ENCODE assay signal across 17 cellular contexts in genomic region chr1:56032276-56032675, GRCh38.
A peak's percentile ranks its signal among the peaks of the same experiment; 100 is the strongest.
DNase-seq lines count a peak whose midpoint lies in the region; FAIRE-seq and TF ChIP-seq lines count a peak whose summit lies in the region.
"Had no signal": no experiment of that assay in that cellular context is flagged by ENCODE, and none has a peak within 500 bp of the region (broad histone marks: within the 10 kb centered on the region; RNA-seq: fewer than 3 reads in every experiment).

No MANE protein-coding gene starts in this region.

- H2AFZ ChIP-seq in Karpas-422 (ENCODE audit: low read length) = no peak overlapping the region
- peak overlapping the region; percentile 66; the same call in 1 of the 2 replicates for H2AFZ ChIP-seq in H1 (ENCODE audit: low read length)
- no peak overlapping the region for H2AFZ ChIP-seq in smooth muscle cell (ENCODE audit: low read depth)

- H4K8ac ChIP-seq in H1 (ENCODE audit: extremely low read depth, insufficient read depth, low read length) (no peak overlapping the region), mesendoderm (ENCODE audit: low read depth, low read length) (no peak overlapping the region)

- H3K9me3 ChIP-seq in Karpas-422 (ENCODE audit: low read length) = no peaks in the 10 kb centered on the region
- H3K9me3 ChIP-seq in H1 (ENCODE audit: insufficient read depth in 2 of 2, low read depth in 1 of 2, low read length in 1 of 2) = no peaks in the 10 kb centered on the region
- H3K9me3 ChIP-seq in smooth muscle cell (replicated peaks; ENCODE audit: low read depth) = no peaks in the 10 kb centered on the region
- H3K9me3 ChIP-seq: A549 had no signal

- no peak for TF ChIP-seq POLR2A in H1 (IDR thresholded peaks at IDR 0.05; ENCODE audit: control extremely low read depth in 1 of 2, low read depth in 2 of 2, low read length in 2 of 2)

- intact Hi-C loops in activated CD4-positive, alpha-beta memory T cell treated with anti-CD3 and anti-CD28 coated beads for 36 hours (cut with micrococcal nuclease) = no loop called here

- H2BK15ac ChIP-seq in H1 (ENCODE audit: low read length) (no peak overlapping the region), mesendoderm (replicated peaks; ENCODE audit: low read depth) (no peak overlapping the region)

- no peaks in the 10 kb centered on the region for H3K27me3 Mint-ChIP-seq in activated CD4-positive, alpha-beta memory T cell treated with anti-CD3 and anti-CD28 coated beads for 36 hours

- no peaks in the 10 kb centered on the region for H3K4me1 Mint-ChIP-seq in activated CD4-positive, alpha-beta memory T cell treated with anti-CD3 and anti-CD28 coated beads for 36 hours (ENCODE audit: low read depth)
- H3K4me1 Mint-ChIP-seq: CD14-positive monocyte, IgD-negative memory B cell had no signal

- no peak overlapping the region for H3K4me2 ChIP-seq in Karpas-422 (ENCODE audit: low read depth, low read length, poor library complexity, severe bottlenecking)
- H3K4me2 ChIP-seq in H1 (ENCODE audit: insufficient read depth in 1 of 2, low read depth in 2 of 2, low read length in 2 of 2) = no peak overlapping the region
- no peak overlapping the region for H3K4me2 ChIP-seq in mesendoderm (ENCODE audit: low read length)
- H3K4me2 ChIP-seq in smooth muscle cell = no peak overlapping the region
- H3K4me2 ChIP-seq: A549 had no signal

- H3K4ac ChIP-seq in H1 (replicated peaks; ENCODE audit: insufficient read length, low read depth, low read length) (no peak overlapping the region), mesendoderm (ENCODE audit: low read depth, low read length) (no peak overlapping the region)

- no peaks in the 10 kb centered on the region for H3F3A ChIP-seq in smooth muscle cell (ENCODE audit: low read depth)

- H3K23me2 ChIP-seq in H1 (ENCODE audit: low read depth, low read length) = no peaks in the 10 kb centered on the region

- H2BK120ac ChIP-seq in H1 (replicated peaks; ENCODE audit: low read depth, low read length) = no peak overlapping the region
- no peak overlapping the region for H2BK120ac ChIP-seq in mesendoderm (ENCODE audit: low read depth, low read length)

- CTCF ChIA-PET in H1 (lab: Charles Lee; ENCODE audit: partially characterized antibody) = no interaction called here
- CTCF ChIA-PET in activated CD4-positive, alpha-beta memory T cell treated with anti-CD3 and anti-CD28 coated beads for 36 hours (lab: Charles Lee) = no interaction called here

- H4K5ac ChIP-seq in H1 (ENCODE audit: insufficient read length, low read depth, low read length) (no peak overlapping the region), mesendoderm (ENCODE audit: low read length) (no peak overlapping the region)

- no peak overlapping the region for H3K18ac ChIP-seq in H1 (ENCODE audit: extremely low read depth, low read length)
- H3K18ac ChIP-seq in mesendoderm (ENCODE audit: low read length) = no peak overlapping the region

- H3K79me2 ChIP-seq in Karpas-422 (ENCODE audit: low read length) = no peaks in the 10 kb centered on the region
- no peaks in the 10 kb centered on the region for H3K79me2 ChIP-seq in H1 (ENCODE audit: control insufficient read depth in 1 of 2, insufficient read depth in 2 of 2, low read length in 2 of 2)
- no peaks in the 10 kb centered on the region for H3K79me2 ChIP-seq in mesendoderm (ENCODE audit: control insufficient read depth, insufficient read depth, low read length)
- no peaks in the 10 kb centered on the region for H3K79me2 ChIP-seq in smooth muscle cell (ENCODE audit: low read depth)

- H4K91ac ChIP-seq in H1 (replicated peaks; ENCODE audit: insufficient read length, low read length) = no peak overlapping the region

- H3K9ac ChIP-seq in Karpas-422 (ENCODE audit: low read length) = no peak overlapping the region
- H3K9ac ChIP-seq in H1 (replicated peaks in 1 of 4; ENCODE audit: extremely low read depth in 1 of 4, low read depth in 3 of 4, low read length in 3 of 4) = no peak overlapping the region
- no peak overlapping the region for H3K9ac ChIP-seq in mesendoderm (ENCODE audit: low read length)
- no peak overlapping the region for H3K9ac ChIP-seq in smooth muscle cell (ENCODE audit: low read depth)

- FAIRE-seq in H1 (lab: Jason Lieb, UNC) = no peak
- FAIRE-seq: A549, GM12878, GM18507 had no signal

- H2AK5ac ChIP-seq in H1 (ENCODE audit: low read depth, low read length) = no peak overlapping the region
- no peak overlapping the region for H2AK5ac ChIP-seq in mesendoderm (ENCODE audit: low read length)

- H2BK12ac ChIP-seq in H1 (ENCODE audit: low read depth, low read length) = no peak overlapping the region

- TF ChIP-seq EP300 in H1 (IDR thresholded peaks at IDR 0.05; ENCODE audit: borderline replicate concordance in 1 of 2, low read depth in 2 of 2, low read length in 2 of 2) = no peak

- no peak overlapping the region for H3K27ac Mint-ChIP-seq in activated CD4-positive, alpha-beta memory T cell treated with anti-CD3 and anti-CD28 coated beads for 36 hours
- H3K27ac Mint-ChIP-seq: CD14-positive monocyte; CD8-positive, alpha-beta T cell; IgD-negative memory B cell had no signal

- peak; percentile 77 for DNase-seq in ELF-1 (ENCODE audit: low read depth, low spot score)
- peak; percentile 41 for DNase-seq in Karpas-422
- no peak for DNase-seq in H1 (ENCODE audit: low read depth in 1 of 2, low spot score in 2 of 2)
- DNase-seq in mesendoderm = peak; percentile 54
- DNase-seq in caudate nucleus (lab: John Stamatoyannopoulos, UW) = no peak
- no peak for DNase-seq in smooth muscle cell (lab: John Stamatoyannopoulos, UW; ENCODE audit: unreplicated experiment)
- DNase-seq in iPS-NIHi11 (ENCODE audit: low spot score) = no peak
- DNase-seq in activated CD4-positive, alpha-beta memory T cell treated with anti-CD3 and anti-CD28 coated beads for 36 hours = no peak
- DNase-seq: CD8-positive, alpha-beta T cell; COR-L47; DMS53; H7 had no signal

- no peaks in the 10 kb centered on the region for H3K36me3 Mint-ChIP-seq in activated CD4-positive, alpha-beta memory T cell treated with anti-CD3 and anti-CD28 coated beads for 36 hours
- H3K36me3 Mint-ChIP-seq: CD14-positive monocyte; CD8-positive, alpha-beta T cell; IgD-negative memory B cell had no signal

- H3K56ac ChIP-seq in H1 (replicated peaks; ENCODE audit: insufficient read length, low read depth, low read length) = no peak overlapping the region
- no peak overlapping the region for H3K56ac ChIP-seq in mesendoderm (ENCODE audit: low read length)

- H2BK5ac ChIP-seq in H1 (ENCODE audit: low read depth, low read length) (no peak overlapping the region), mesendoderm (ENCODE audit: low read length) (no peak overlapping the region)

- TF ChIP-seq CTCF in H1 (IDR thresholded peaks at IDR 0.05; ENCODE audit: control extremely low read depth in 1 of 3, insufficient read depth in 1 of 3, low read depth in 1 of 3, low read length in 3 of 3) (no peak), smooth muscle cell (IDR thresholded peaks at IDR 0.05; ENCODE audit: borderline replicate concordance, insufficient read depth, poor library complexity, severe bottlenecking) (no peak)

- H3K27me3 ChIP-seq in Karpas-422 (ENCODE audit: low read length) (no peaks in the 10 kb centered on the region), H1 (replicated peaks in 1 of 4; ENCODE audit: control insufficient read depth in 3 of 4, extremely low read depth in 1 of 4, insufficient read depth in 3 of 4, low read length in 3 of 4) (no peaks in the 10 kb centered on the region), mesendoderm (ENCODE audit: insufficient read depth, low read length, poor library complexity) (no peaks in the 10 kb centered on the region), smooth muscle cell (ENCODE audit: low read depth) (no peaks in the 10 kb centered on the region)

- 98% methylated on average over 3 of the region's 3 CpGs; no CpG with 5 or more reads in 1 of the 2 experiments for WGBS in H1 (ENCODE audit: extremely low coverage in 1 of 2, insufficient coverage in 1 of 2, insufficient read length in 1 of 2, insufficient replicate concordance in 2 of 2, low coverage in 1 of 2, low lambda C conversion rate in 2 of 2, missing lambda C conversion rate in 1 of 2), 2 experiments
- WGBS in mesendoderm (ENCODE audit: extremely low coverage, insufficient coverage, low lambda C conversion rate) = no CpG with 5 or more reads among the region's 3 CpGs
- 86% methylated on average over 3 of the region's 3 CpGs for WGBS in smooth muscle cell (ENCODE audit: low lambda C conversion rate)

- H4K20me1 ChIP-seq in Karpas-422 (ENCODE audit: insufficient read depth, low read depth, low read length) (no peaks in the 10 kb centered on the region), H1 (replicated peaks in 1 of 2; ENCODE audit: control insufficient read depth in 1 of 2, insufficient read depth in 2 of 2, low read length in 2 of 2) (no peaks in the 10 kb centered on the region), smooth muscle cell (ENCODE audit: low read depth) (no peaks in the 10 kb centered on the region)

- no peak overlapping the region for H3K4me3 Mint-ChIP-seq in activated CD4-positive, alpha-beta memory T cell treated with anti-CD3 and anti-CD28 coated beads for 36 hours
- H3K4me3 Mint-ChIP-seq: CD14-positive monocyte; CD8-positive, alpha-beta T cell; IgD-negative memory B cell had no signal

- H3K79me1 ChIP-seq in H1 (ENCODE audit: low read depth, low read length) (no peaks in the 10 kb centered on the region), mesendoderm (ENCODE audit: low read length) (no peaks in the 10 kb centered on the region)

- H2BK20ac ChIP-seq in H1 (ENCODE audit: low read length) = no peak overlapping the region

- no peaks in the 10 kb centered on the region for H3K9me3 Mint-ChIP-seq in activated CD4-positive, alpha-beta memory T cell treated with anti-CD3 and anti-CD28 coated beads for 36 hours
- H3K9me3 Mint-ChIP-seq: CD8-positive, alpha-beta T cell; IgD-negative memory B cell had no signal

- H3K36me3 ChIP-seq in Karpas-422 (ENCODE audit: insufficient read depth, low read length) (no peaks in the 10 kb centered on the region), H1 (ENCODE audit: control insufficient read depth in 2 of 4, insufficient read depth in 4 of 4, low read length in 3 of 4) (no peaks in the 10 kb centered on the region), mesendoderm (ENCODE audit: control insufficient read depth, insufficient read depth, low read length) (no peaks in the 10 kb centered on the region), smooth muscle cell (ENCODE audit: low read depth) (no peaks in the 10 kb centered on the region)

- no peak for TF ChIP-seq RAD21 in H1 (IDR thresholded peaks at IDR 0.05 in 1 of 2, conservative IDR thresholded peaks at IDR 0.05 in 1 of 2; ENCODE audit: low read depth in 2 of 2, low read length in 2 of 2)

- H3K9me2 ChIP-seq in Karpas-422 (replicated peaks; ENCODE audit: insufficient read depth, low read length) = no peaks in the 10 kb centered on the region

- H3K27ac ChIP-seq in Karpas-422 (ENCODE audit: low read length) = no peak overlapping the region
- H3K27ac ChIP-seq in H1 (ENCODE audit: low read depth, low read length) = no peak overlapping the region
- no peak overlapping the region for H3K27ac ChIP-seq in mesendoderm (ENCODE audit: low read depth, low read length)
- H3K27ac ChIP-seq in caudate nucleus (ENCODE audit: low read depth, low read length) = no peak overlapping the region
- H3K27ac ChIP-seq in smooth muscle cell (ENCODE audit: low read depth) = no peak overlapping the region
- H3K27ac ChIP-seq: A549 had no signal

- POLR2A ChIA-PET in H1 (lab: Charles Lee; ENCODE audit: partially characterized antibody) = no interaction called here
- POLR2A ChIA-PET in activated CD4-positive, alpha-beta memory T cell treated with anti-CD3 and anti-CD28 coated beads for 36 hours (lab: Charles Lee) = no interaction called here

- H3K14ac ChIP-seq in H1 (ENCODE audit: insufficient read length) = no peak overlapping the region

- H3K4me1 ChIP-seq in Karpas-422 (ENCODE audit: low read length) (no peaks in the 10 kb centered on the region), H1 (replicated peaks in 1 of 4; ENCODE audit: control insufficient read depth in 3 of 4, insufficient read depth in 4 of 4, low read length in 3 of 4) (no peaks in the 10 kb centered on the region), mesendoderm (ENCODE audit: control insufficient read depth, low read depth, low read length) (peaks cover 3% of the 10 kb centered on the region), smooth muscle cell (ENCODE audit: low read depth) (peaks cover 5% of the 10 kb centered on the region)

- H3K4me3 ChIP-seq in Karpas-422 (ENCODE audit: low read length) (no peak overlapping the region), H1 (ENCODE audit: extremely low read depth in 1 of 4, insufficient read depth in 2 of 4, low read depth in 3 of 4, low read length in 4 of 4) (no peak overlapping the region), mesendoderm (ENCODE audit: low read length) (no peak overlapping the region), smooth muscle cell (no peak overlapping the region)
- H3K4me3 ChIP-seq: A549, GM12878 had no signal

- H3K23ac ChIP-seq in H1 (ENCODE audit: insufficient read length) (no peak overlapping the region), mesendoderm (ENCODE audit: low read length) (no peak overlapping the region)

Comparison
In these comparisons a context has a peak if more than half of its experiments do, and no peak if none do; other contexts are left out.
1. DNase-seq: peak in ELF-1 (single experiment), Karpas-422 (single experiment) and mesendoderm (single experiment); none in H1 (0 of 2), caudate nucleus (0 of 61), smooth muscle cell (single experiment), iPS-NIHi11 (single experiment) and activated CD4-positive, alpha-beta memory T cell treated with anti-CD3 and anti-CD28 coated beads for 36 hours (single experiment).